Comparison of ENCODE assay signal across 24 cellular contexts in the genomic region with DNA sequence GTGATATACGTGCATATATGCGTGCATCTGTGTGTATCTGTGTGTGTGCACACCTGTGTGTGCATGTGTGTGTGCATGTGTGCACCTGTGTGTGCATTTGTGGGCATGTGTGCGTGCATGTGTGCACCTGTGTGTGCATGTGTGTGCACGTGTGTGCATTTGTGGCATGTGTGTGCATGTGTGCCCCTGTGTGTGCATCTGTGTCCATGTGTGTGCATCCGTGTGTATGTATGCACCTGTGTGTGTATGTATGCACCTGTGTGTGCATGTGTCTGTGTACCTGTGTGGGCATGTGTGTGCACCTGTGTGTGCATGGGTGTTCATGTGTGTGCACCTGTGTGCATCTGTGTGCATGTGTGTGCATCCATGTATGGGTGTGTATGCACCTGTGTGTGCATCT.
"Had no signal": no experiment of that assay in that cellular context is flagged by ENCODE, and none has a peak within 500 bp of the region (broad histone marks: within the 10 kb centered on the region; RNA-seq: fewer than 3 reads in every experiment).

No MANE protein-coding gene starts in this region.

- H3K4me1 ChIP-seq: adrenal gland, body of pancreas, breast epithelium, SJCRH30 had no signal

- H3K36me3 ChIP-seq: adrenal gland, breast epithelium, SJCRH30 had no signal

- H3K9me3 ChIP-seq: adrenal gland, body of pancreas, SJCRH30 had no signal

- H3K4me3 ChIP-seq: adrenal gland, body of pancreas, breast epithelium, SJCRH30, SK-N-MC had no signal

- FAIRE-seq: astrocyte, TTC549 had no signal

- DNase-seq: activated CD4-positive, alpha-beta T cell treated with anti-CD3 and anti-CD28 coated beads for 36 hours; activated CD4-positive, alpha-beta T cell treated with anti-CD3 and anti-CD28 coated beads, Interleukin-2, amount 10 ng/mL, durations not matched to agents 7 days and 5 days; activated CD4-positive, alpha-beta T cell treated with anti-CD3 and anti-CD28 coated beads, Interleukin-2, amount 50 U/mL, for 48 hours; activated CD8-positive, alpha-beta T cell treated with anti-CD3 and anti-CD28 coated beads, Interleukin-2, amount 10 ng/mL, durations not matched to agents 7 days and 5 days; activated gamma-delta T cell; activated naive CD4-positive, alpha-beta T cell treated with Interleukin-2 at 50 U/mL for 16 hours; activated T-cell treated with anti-CD3 and anti-CD28 coated beads, Interleukin-2, amount 50 U/mL, for 24 hours; adrenal gland; body of pancreas; caudate nucleus; cerebellar nuclear complex; NCI-H1092 treated with DMSO at 0.1 percent for 48 hours; NCI-H1417; NCI-H187 treated with DMSO at 0.1 percent for 48 hours; NCI-H2081 treated with DMSO at 0.1 percent for 48 hours; NCI-H226; NCI-H524 treated with DMSO at 0.1 percent for 48 hours; SHP77; SJCRH30 had no signal

- ATAC-seq: activated CD4-positive, alpha-beta T cell treated with anti-CD3 and anti-CD28 coated beads for 36 hours; activated CD8-positive, alpha-beta T cell treated with anti-CD3 and anti-CD28 coated beads, Interleukin-2, amount 10 ng/mL, durations not matched to agents 7 days and 5 days; body of pancreas; Panc1 had no signal

- H3K27me3 ChIP-seq: adrenal gland, body of pancreas, SJCRH30 had no signal

- H3K27ac ChIP-seq: adrenal gland, body of pancreas, breast epithelium, SJCRH30, SK-N-MC had no signal
